Comparison of ENCODE assay signal across 8 cellular contexts in the genomic region with DNA sequence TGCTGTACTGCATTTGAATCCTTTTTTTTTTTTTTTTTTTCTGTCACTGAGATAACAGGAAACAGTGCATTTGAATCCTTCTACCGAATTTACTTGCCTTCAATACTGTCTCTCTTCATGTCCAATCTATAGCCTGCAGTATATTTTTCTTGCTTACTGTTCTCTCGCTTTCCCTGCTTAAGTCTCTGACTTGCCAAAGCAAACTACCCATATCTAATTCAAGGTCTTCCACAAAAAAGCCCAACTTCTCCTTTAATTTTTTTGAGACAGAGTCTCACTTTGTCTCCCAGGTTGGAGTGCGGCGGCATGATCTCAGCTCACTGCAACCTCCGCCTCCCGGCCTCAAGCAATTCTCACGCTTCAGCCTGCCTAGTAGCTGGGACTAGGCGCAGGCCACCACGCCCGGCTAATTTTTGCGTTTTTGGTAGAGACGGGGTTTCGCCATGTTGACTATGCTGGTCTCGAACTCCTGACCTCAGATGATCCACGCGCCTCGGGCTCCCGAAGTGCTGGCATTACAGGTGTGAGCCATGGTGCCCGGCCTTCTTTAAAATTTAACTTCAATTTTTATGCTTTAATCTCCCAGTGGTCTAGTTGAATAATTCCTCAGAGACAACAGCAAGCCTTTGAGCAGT. TPM values are rescaled to one million over a fixed set of nuclear protein-coding genes. Genes with fewer than 3 reads are reported as not detected.
DNase-seq lines count a peak whose midpoint lies in the region; ATAC-seq and TF ChIP-seq lines count a peak whose summit lies in the region.

No MANE protein-coding gene starts in this region.

- no peak for TF ChIP-seq POLR2A in gastrocnemius medialis (IDR thresholded peaks at IDR 0.05)

- H3K4me3 ChIP-seq in HAP-1 (peak overlapping the region; percentile 77), fibroblast of pulmonary artery (replicated peaks; ENCODE audit: low read depth, low read length) (peak overlapping the region; percentile 99), gastrocnemius medialis (peak overlapping the region; percentile 88 to 96 (median 94))

- H3K36me3 ChIP-seq in HAP-1 (replicated peaks) = peaks cover 59% of the 10 kb centered on the region
- H3K36me3 ChIP-seq in gastrocnemius medialis = peaks cover 0 to 46% of the 10 kb centered on the region in 2 donors

- in situ Hi-C loops in HAP-1 (cut with MboI; ENCODE audit: low sequenced_read_pairs) (no loop called here), SK-MEL-5 (cut with HindIII; ENCODE audit: low pct_unique_long_range_greater_than_20kb, low sequenced_read_pairs) (no loop called here), gastrocnemius medialis (cut with MboI; ENCODE audit: low sequenced_read_pairs in 4 of 4) (no loop called here)

- peak overlapping the region; percentile 91 to 97 (median 94) for H3K27ac ChIP-seq in gastrocnemius medialis

- H3K27me3 ChIP-seq in HAP-1 (ENCODE audit: low read depth) = no peaks in the 10 kb centered on the region
- no peaks in the 10 kb centered on the region for H3K27me3 ChIP-seq in gastrocnemius medialis

- H3K9me3 ChIP-seq in HAP-1 (no peaks in the 10 kb centered on the region), gastrocnemius medialis (no peaks in the 10 kb centered on the region)

- DNase-seq in HAP-1 (ENCODE audit: low spot score in 2 of 2) = peak in 1 of 2 experiments; percentile 39
- peak; percentile 5 for DNase-seq in SK-MEL-5 (ENCODE audit: low read depth, low spot score)
- peak; percentile 4 for DNase-seq in fibroblast of pulmonary artery (ENCODE audit: low read depth)
- DNase-seq in gastrocnemius medialis = no peak
- DNase-seq in GF-D8 (lab: John Stamatoyannopoulos, UW) = no peak
- no peak for DNase-seq in NCI-H1048 (lab: John Stamatoyannopoulos, UW)
- DNase-seq in retina = no peak

- TF ChIP-seq CTCF in fibroblast of pulmonary artery (IDR thresholded peaks at IDR 0.05; ENCODE audit: low read length, missing control alignments) = no peak
- no peak for TF ChIP-seq CTCF in gastrocnemius medialis (IDR thresholded peaks at IDR 0.05 in 4 of 5, conservative IDR thresholded peaks at IDR 0.05 in 1 of 5)

- peaks cover 20% of the 10 kb centered on the region for H3K4me1 ChIP-seq in HAP-1
- H3K4me1 ChIP-seq in gastrocnemius medialis = peaks cover 39 to 43% of the 10 kb centered on the region in 2 donors

- intact Hi-C loops in gastrocnemius medialis (cut with DNase I; ENCODE audit: low total_unique reads) = loop anchor here (5.0 kb wide), 2 partner anchors 480 to 1810 kb away; a partner anchor contains a TSS

- ATAC-seq in gastrocnemius medialis (no peak), GM18858 (IDR thresholded peaks at IDR 0.05; ENCODE audit: unreplicated experiment) (no peak)

RNA-seq across cellular contexts. Expression of a gene that starts 0.9 kb away (rescaled TPM):
- 31.8 and 38.1 TPM in 2 replicates for total RNA-seq in SK-MEL-5 (2014; rRNA removed; shearing (Covaris generic))
- 20.7 and 27.3 TPM in 2 replicates for polyA plus RNA-seq in SK-MEL-5 (2015; cell fraction: cytosol; rRNA removed)
- polyA plus RNA-seq in SK-MEL-5 (2015; cell fraction: nucleus; rRNA removed) = 80.6 and 85.1 TPM in 2 replicates
- 10 to 100 TPM; 16.7 to 22.7 (median 19.5) TPM for total RNA-seq in gastrocnemius medialis

RNA-seq across cellular contexts. Expression of a gene that starts 1.0 kb away (rescaled TPM):
- 420 and 471 TPM in 2 replicates for total RNA-seq in SK-MEL-5 (2014; rRNA removed; shearing (Covaris generic))
- 168 and 318 TPM in 2 replicates for polyA plus RNA-seq in SK-MEL-5 (2015; cell fraction: cytosol; rRNA removed)
- polyA plus RNA-seq in SK-MEL-5 (2015; cell fraction: nucleus; rRNA removed) = 10.9 and 34.3 TPM in 2 replicates
- total RNA-seq in gastrocnemius medialis = 100 to 1,000 TPM; 436 to 724 (median 552) TPM

RNA-seq across cellular contexts. Expression of a gene that starts 29.5 kb away (rescaled TPM):
- total RNA-seq in SK-MEL-5 (2014; rRNA removed; shearing (Covaris generic)) = 2.8 and 3.5 TPM in 2 replicates
- polyA plus RNA-seq in SK-MEL-5 (2015; cell fraction: cytosol; rRNA removed) = 2.4 and 2.7 TPM in 2 replicates
- polyA plus RNA-seq in SK-MEL-5 (2015; cell fraction: nucleus; rRNA removed) = 1.2 and 2.2 TPM in 2 replicates
- 1 to 10 TPM; 4.1 to 6.4 (median 5.2) TPM for total RNA-seq in gastrocnemius medialis

RNA-seq across cellular contexts. Expression of a gene that starts 46.4 kb away (rescaled TPM):
- total RNA-seq in SK-MEL-5 (2014; rRNA removed; shearing (Covaris generic)) = 9.1 and 9.3 TPM in 2 replicates
- polyA plus RNA-seq in SK-MEL-5 (2015; cell fraction: cytosol; rRNA removed) = 8.4 and 11.1 TPM in 2 replicates
- 6.1 and 9.1 TPM in 2 replicates for polyA plus RNA-seq in SK-MEL-5 (2015; cell fraction: nucleus; rRNA removed)
- total RNA-seq in gastrocnemius medialis = 10 to 100 TPM in 3 of 4 donors, 1 to 10 TPM in 1; 8.9 to 16.0 (median 12.1) TPM

RNA-seq across cellular contexts. Expression of a gene that starts 54.9 kb away (rescaled TPM):
- total RNA-seq in SK-MEL-5 (2014; rRNA removed; shearing (Covaris generic)) = not detected in 2 replicates
- 0.21 TPM in 1 of 2 replicates, not detected in the other for polyA plus RNA-seq in SK-MEL-5 (2015; cell fraction: cytosol; rRNA removed)
- polyA plus RNA-seq in SK-MEL-5 (2015; cell fraction: nucleus; rRNA removed) = not detected in 2 replicates
- 10 to 100 TPM in 3 of 4 donors, 1 to 10 TPM in 1; 8.9 to 19.8 (median 16.9) TPM for total RNA-seq in gastrocnemius medialis

Comparison
In these comparisons a context has a peak if more than half of its experiments do, and no peak if none do; other contexts are left out.
1. DNase-seq: peak in SK-MEL-5 (single experiment) and fibroblast of pulmonary artery (single experiment); none in gastrocnemius medialis (0 of 2), GF-D8 (single experiment), NCI-H1048 (single experiment) and retina (single experiment).
2. Peak in every context shown above with its lines, with median percentiles within 50 percentile points of each other: H3K4me3 ChIP-seq.